ENCODE assay signal across 9 cellular contexts in the genomic region with DNA sequence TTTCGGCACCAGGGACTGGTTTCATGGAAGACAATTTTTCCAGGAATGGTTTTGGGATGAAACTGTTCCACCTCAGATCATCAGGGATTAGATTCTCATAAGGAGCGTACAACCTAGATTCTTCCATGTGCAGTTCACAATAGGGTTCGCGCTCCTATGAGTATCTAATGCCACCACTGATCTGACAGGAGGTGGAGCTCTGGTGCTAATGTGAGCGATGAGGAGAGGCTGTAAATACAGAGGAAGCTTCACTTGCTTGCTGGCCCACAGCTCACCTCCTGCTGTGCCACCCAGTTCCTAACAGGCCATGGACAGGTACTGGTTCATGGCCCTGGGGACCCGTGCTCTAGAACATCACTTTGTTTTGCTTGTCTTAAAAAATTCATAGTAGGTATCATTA. TPM values are rescaled to one million over a fixed set of nuclear protein-coding genes. Genes with fewer than 3 reads are reported as not detected.
DNase-seq lines count a peak whose midpoint lies in the region; ATAC-seq, FAIRE-seq and TF ChIP-seq lines count a peak whose summit lies in the region.
"Had no signal": no experiment of that assay in that cellular context is flagged by ENCODE, and none has a peak within 500 bp of the region (broad histone marks: within the 10 kb centered on the region; RNA-seq: fewer than 3 reads in every experiment).

No MANE protein-coding gene starts in this region.

- H3K4me1 Mint-ChIP-seq in activated CD4-positive, alpha-beta memory T cell treated with anti-CD3 and anti-CD28 coated beads for 36 hours (ENCODE audit: low read depth) = peaks cover 31% of the 10 kb centered on the region

- no peak overlapping the region for H3K27ac Mint-ChIP-seq in activated CD4-positive, alpha-beta memory T cell treated with anti-CD3 and anti-CD28 coated beads for 36 hours

- intact Hi-C loops in activated CD4-positive, alpha-beta memory T cell treated with anti-CD3 and anti-CD28 coated beads for 36 hours (cut with micrococcal nuclease) = loop anchor here (1.0 to 2.0 kb wide), 4 partner anchors 46 to 322 kb away; a partner anchor contains a TSS

- H3K27me3 Mint-ChIP-seq in activated CD4-positive, alpha-beta memory T cell treated with anti-CD3 and anti-CD28 coated beads for 36 hours = no peaks in the 10 kb centered on the region
- H3K27me3 Mint-ChIP-seq: central memory CD8-positive, alpha-beta T cell had no signal

- DNase-seq in A549 (ENCODE audit: low read depth in 1 of 2, low spot score in 1 of 2) = peak in 1 of 2 experiments; percentile 62
- DNase-seq in NAMALWA (ENCODE audit: low spot score) = peak; percentile 52
- DNase-seq in activated CD4-positive, alpha-beta memory T cell treated with anti-CD3 and anti-CD28 coated beads for 36 hours = peak; percentile 54
- peak; percentile 16 for DNase-seq in glomerular visceral epithelial cell (ENCODE audit: extremely low spot score)
- DNase-seq in stimulated activated naive CD8-positive, alpha-beta T cell treated with anti-CD3 and anti-CD28 coated beads, Interleukin-15, Interleukin-2, amounts not matched to agents 100 U/mL and 50 U/mL, for 24 hours = peak; percentile 32
- no peak for DNase-seq in DMS79 treated with DMSO at 0.1 percent for 48 hours (lab: John Stamatoyannopoulos, UW)
- no peak for DNase-seq in GM19238 (ENCODE audit: insufficient read length, low spot score)

- H3K4me1 ChIP-seq in A549 = no peaks in the 10 kb centered on the region; the same call in 2 of the 3 replicates

- TF ChIP-seq POLR2A in A549 (IDR thresholded peaks at IDR 0.05; ENCODE audit: low read length) = no peak

- peak; percentile 59 to 63 for TF ChIP-seq RAD21 in A549 (conservative IDR thresholded peaks at IDR 0.05 in 1 of 2, IDR thresholded peaks at IDR 0.05 in 1 of 2)

- no peak overlapping the region for H3K4me3 Mint-ChIP-seq in activated CD4-positive, alpha-beta memory T cell treated with anti-CD3 and anti-CD28 coated beads for 36 hours
- H3K4me3 Mint-ChIP-seq: central memory CD8-positive, alpha-beta T cell had no signal

- no peak overlapping the region for H3K4me3 ChIP-seq in A549

- CTCF ChIA-PET in A549 (lab: Yijun Ruan, JAX) = interaction anchor here (0.7 to 4.3 kb wide), 10 partner anchors 13 to 329 kb away, joined by 3 to 20 read pairs (median 4); no protein-coding TSS in a partner anchor
- CTCF ChIA-PET in activated CD4-positive, alpha-beta memory T cell treated with anti-CD3 and anti-CD28 coated beads for 36 hours (lab: Charles Lee) = interaction anchor here (0.6 to 2.7 kb wide), 21 partner anchors 12 to 638 kb away, joined by 3 to 68 read pairs (median 5); a partner anchor contains a TSS

- H3K27ac ChIP-seq in A549 = no peak overlapping the region; a peak in 1 of 6 replicates

- no peaks in the 10 kb centered on the region for H3K9me3 Mint-ChIP-seq in activated CD4-positive, alpha-beta memory T cell treated with anti-CD3 and anti-CD28 coated beads for 36 hours
- H3K9me3 Mint-ChIP-seq: central memory CD8-positive, alpha-beta T cell had no signal

- no peaks in the 10 kb centered on the region for H3K9me3 ChIP-seq in A549

- no peak for FAIRE-seq in A549 (lab: Jason Lieb, UNC)

- 44% methylated on average over 6 of the region's 6 CpGs for WGBS in A549 (ENCODE audit: missing lambda C conversion rate)

- TF ChIP-seq EP300 in A549 (IDR thresholded peaks at IDR 0.05) = no peak

- POLR2A ChIA-PET in A549 (lab: Yijun Ruan, JAX) = interaction anchor here (0.8 kb wide), 1 partner anchor 42 kb away, joined by 3 read pairs; a partner anchor contains a TSS
- POLR2A ChIA-PET in activated CD4-positive, alpha-beta memory T cell treated with anti-CD3 and anti-CD28 coated beads for 36 hours (lab: Charles Lee) = no interaction called here

- ATAC-seq in A549 (peak; percentile 59 to 87; a peak in 4 of 6 replicates), GM18498 (IDR thresholded peaks at IDR 0.05; ENCODE audit: unreplicated experiment) (peak; percentile 79)
- ATAC-seq in stimulated activated naive CD8-positive, alpha-beta T cell treated with anti-CD3 and anti-CD28 coated beads, Interleukin-15, Interleukin-2, amounts not matched to agents 100 U/mL and 50 U/mL, for 24 hours = peak; percentile 76

- peak; percentile 25; the same call in 2 of the 3 replicates for TF ChIP-seq CTCF in A549 (IDR thresholded peaks at IDR 0.05)

- no peak overlapping the region for H3K4me2 ChIP-seq in A549

- H3K36me3 Mint-ChIP-seq in activated CD4-positive, alpha-beta memory T cell treated with anti-CD3 and anti-CD28 coated beads for 36 hours = no peaks in the 10 kb centered on the region

TF ChIP-seq in A549, 52 proteins besides CTCF, POLR2A, EP300 and RAD21:
- TF ChIP-seq JUNB (IDR thresholded peaks at IDR 0.05) = no peak
- TF ChIP-seq SMC3 (IDR thresholded peaks at IDR 0.05) = peak; percentile 54; the same call in 2 of the 3 replicates

RNA-seq across cellular contexts. Expression of a gene that starts 41.8 kb away (rescaled TPM):
- polyA plus RNA-seq in A549 (2011; rRNA removed) (4.7 and 6.6 TPM in 2 replicates), A549 (2017; fragmentation: RNase III; extraction: RNeasy Plus Mini Kit Qiagen cat#74134 plus additional on column Dnase treatment) (2.9 to 3.6 TPM (median 3.1 TPM) in 3 replicates)
- 2.0 and 2.4 TPM in 2 replicates for polyA plus RNA-seq in A549 (2012; cell fraction: cytosol; rRNA removed)
- polyA plus RNA-seq in A549 (2012; cell fraction: nucleus; rRNA removed) = 5.3 and 6.9 TPM in 2 replicates
- 11.5 and 14.1 TPM in 2 replicates for polyA minus RNA-seq in A549 (2011; rRNA and poly(A)+ RNA removed)
- total RNA-seq in activated CD4-positive, alpha-beta memory T cell treated with anti-CD3 and anti-CD28 coated beads for 36 hours = 10 to 100 TPM; 25.5 to 25.7 TPM

Comparison
In these comparisons a context has a peak if more than half of its experiments do, and no peak if none do; other contexts are left out.
1. DNase-seq: peak in NAMALWA (single experiment), activated CD4-positive, alpha-beta memory T cell treated with anti-CD3 and anti-CD28 coated beads for 36 hours (single experiment), glomerular visceral epithelial cell (single experiment) and stimulated activated naive CD8-positive, alpha-beta T cell treated with anti-CD3 and anti-CD28 coated beads, Interleukin-15, Interleukin-2, amounts not matched to agents 100 U/mL and 50 U/mL, for 24 hours (single experiment); none in DMS79 treated with DMSO at 0.1 percent for 48 hours (single experiment) and GM19238 (single experiment).
2. Peak in every context shown above with its lines, with median percentiles within 50 percentile points of each other: ATAC-seq.